In genomic region chr6:103797738-103798137, GRCh38 we compare ENCODE assay signal across 11 cellular contexts.
DNase-seq lines count a peak whose midpoint lies in the region; ATAC-seq, FAIRE-seq and TF ChIP-seq lines count a peak whose summit lies in the region.
"Had no signal": no experiment of that assay in that cellular context is flagged by ENCODE, and none has a peak within 500 bp of the region (broad histone marks: within the 10 kb centered on the region; RNA-seq: fewer than 3 reads in every experiment).

No MANE protein-coding gene starts in this region.

- TF ChIP-seq CTCF in bronchial epithelial cell (IDR thresholded peaks at IDR 0.05; ENCODE audit: insufficient read depth, low read length, severe bottlenecking) = peak; percentile 8

- H3K36me3 ChIP-seq in bronchial epithelial cell (ENCODE audit: control insufficient read depth, insufficient read depth, low read length) = no peaks in the 10 kb centered on the region
- H3K36me3 ChIP-seq: BLaER1 treated with 17β-estradiol and CSF1 and Interleukin-3, amounts not matched to agents 10 nM and 100 nM had no signal

- FAIRE-seq in bronchial epithelial cell (lab: Jason Lieb, UNC) = no peak

- DNase-seq in NCI-H345 (lab: John Stamatoyannopoulos, UW) (peak; percentile 8), NCI-H345 treated with DMSO at 0.1 percent for 48 hours (lab: John Stamatoyannopoulos, UW; ENCODE audit: unreplicated experiment) (no peak), NCI-H2227 (lab: John Stamatoyannopoulos, UW; ENCODE audit: unreplicated experiment) (peak; percentile 6), bronchial epithelial cell (ENCODE audit: low read depth) (peak; percentile 4), renal cortical epithelial cell (ENCODE audit: low read depth) (peak; percentile 1), germinal center (ENCODE audit: low spot score) (no peak)
- DNase-seq in stimulated activated CD4-positive, alpha-beta T cell treated with anti-CD3 and anti-CD28 coated beads, Interleukin-2, amount 100 ng/mL, for 24 hours = no peak
- DNase-seq: left cardiac atrium; stimulated activated CD4-positive, alpha-beta T cell treated with anti-CD3 and anti-CD28 coated beads, Interleukin-4, amount 100 ng/mL, for 24 hours had no signal

- ATAC-seq in HG03025 (IDR thresholded peaks at IDR 0.05; ENCODE audit: low FRiP score, unreplicated experiment) = no peak
- ATAC-seq: left cardiac atrium had no signal

- no peak overlapping the region for H3K4me3 ChIP-seq in bronchial epithelial cell (ENCODE audit: low read depth, low read length)
- H3K4me3 ChIP-seq: BLaER1 treated with 17β-estradiol and CSF1 and Interleukin-3, amounts not matched to agents 10 nM and 100 nM had no signal

- H3K27me3 ChIP-seq in bronchial epithelial cell (ENCODE audit: control insufficient read depth, insufficient read depth, low read length) = no peaks in the 10 kb centered on the region
- H3K27me3 ChIP-seq: BLaER1 treated with 17β-estradiol and CSF1 and Interleukin-3, amounts not matched to agents 10 nM and 100 nM had no signal

Comparison
In these comparisons a context has a peak if more than half of its experiments do, and no peak if none do; other contexts are left out.
1. DNase-seq: peak in NCI-H345 (single experiment), NCI-H2227 (single experiment), bronchial epithelial cell (single experiment) and renal cortical epithelial cell (single experiment); none in NCI-H345 treated with DMSO at 0.1 percent for 48 hours (single experiment), stimulated activated CD4-positive, alpha-beta T cell treated with anti-CD3 and anti-CD28 coated beads, Interleukin-2, amount 100 ng/mL, for 24 hours (0 of 2) and germinal center (single experiment).